ENCODE assay signal across 1 cellular context in genomic region chr9:98182069-98182820, GRCh38.
TF ChIP-seq lines count a peak whose summit lies in the region.

No MANE protein-coding gene starts in this region.

TF ChIP-seq in K562, 482 proteins besides CTCF, POLR2A, EP300 and RAD21 (continued from another document and continues in another):
- no peak for TF ChIP-seq POU5F1 (IDR thresholded peaks at IDR 0.05; ENCODE audit: borderline replicate concordance, low read depth, low read length, partially characterized antibody)
- TF ChIP-seq E2F4 (CRISPR knock-in tag; IDR thresholded peaks at IDR 0.05; ENCODE audit: low read depth), result no peak
- TF ChIP-seq ZNF740 (CRISPR knock-in tag; IDR thresholded peaks at IDR 0.05), result no peak
- no peak for TF ChIP-seq ZNF740 (tag; IDR thresholded peaks at IDR 0.05)
- TF ChIP-seq PHF21A (IDR thresholded peaks at IDR 0.05; ENCODE audit: borderline replicate concordance, low read depth), result no peak
- peak in 1 of 2 experiments; percentile 91; a peak in 2 of 4 replicates for TF ChIP-seq UBTF (IDR thresholded peaks at IDR 0.05; ENCODE audit: borderline replicate concordance in 1 of 2, low read depth in 2 of 2, low read length in 2 of 2)
- TF ChIP-seq LEF1 (IDR thresholded peaks at IDR 0.05), result peak; percentile 88
- TF ChIP-seq CHD4 (IDR thresholded peaks at IDR 0.05; ENCODE audit: insufficient read depth, insufficient replicate concordance, low read depth, low read length, poor library complexity, severe bottlenecking), result peak; percentile 48
- TF ChIP-seq SRSF1 (IDR thresholded peaks at IDR 0.05; ENCODE audit: low read depth, low read length), result no peak
- TF ChIP-seq ZBTB11 (CRISPR knock-in tag; IDR thresholded peaks at IDR 0.05), result peak in 1 of 3 experiments; percentile 58; a peak in 2 of 6 replicates
- TF ChIP-seq SIRT6 (IDR thresholded peaks at IDR 0.05; ENCODE audit: low read depth, low read length), result no peak
- TF ChIP-seq PHB2 (IDR thresholded peaks at IDR 0.05; ENCODE audit: low read depth), result peak; percentile 76; the same call in 1 of the 2 replicates
- 0 out of 2 replicates have a peak, but pooled peaks have one; percentile 23 for TF ChIP-seq HCFC1 (IDR thresholded peaks at IDR 0.05; ENCODE audit: low read depth, low read length)
- TF ChIP-seq TAL1 (IDR thresholded peaks at IDR 0.05), result peak; percentile 89
- TF ChIP-seq ZNF57 (CRISPR knock-in tag; IDR thresholded peaks at IDR 0.05), result no peak
- no peak; the same call in 1 of the 2 replicates for TF ChIP-seq TRIM28 (IDR thresholded peaks at IDR 0.05)
- no peak for TF ChIP-seq ZC3H8 (IDR thresholded peaks at IDR 0.05)
- peak; percentile 82 for TF ChIP-seq EGR1 (conservative IDR thresholded peaks at IDR 0.05)
- no peak for TF ChIP-seq U2AF1 (optimal IDR thresholded peaks at IDR 0.05; ENCODE audit: low read depth, low read length)
- TF ChIP-seq GABPA (tag; conservative IDR thresholded peaks at IDR 0.05; ENCODE audit: low read depth), result 0 out of 2 replicates have a peak, but pooled peaks have one; percentile 31
- peak; percentile 74; the same call in 1 of the 2 replicates for TF ChIP-seq SOX6 (IDR thresholded peaks at IDR 0.05)
- TF ChIP-seq XRCC3 (IDR thresholded peaks at IDR 0.05), result no peak
- no peak for TF ChIP-seq MBD1 (CRISPR knock-in tag; IDR thresholded peaks at IDR 0.05)
- peak; percentile 92 for TF ChIP-seq SMARCA4 (IDR thresholded peaks at IDR 0.05)
- no peak; the same call in 1 of the 2 replicates for TF ChIP-seq HDGF (IDR thresholded peaks at IDR 0.05)
- no peak for TF ChIP-seq PYGO2 (tag; IDR thresholded peaks at IDR 0.05)
- no peak for TF ChIP-seq NKRF (IDR thresholded peaks at IDR 0.05; ENCODE audit: borderline replicate concordance)
- TF ChIP-seq TSC22D4 (tag; IDR thresholded peaks at IDR 0.05), result no peak
- no peak for TF ChIP-seq ELF4 (CRISPR knock-in tag; IDR thresholded peaks at IDR 0.05)
- TF ChIP-seq FOXP4 (CRISPR knock-in tag; IDR thresholded peaks at IDR 0.05; ENCODE audit: borderline replicate concordance), result no peak
- TF ChIP-seq CUX1 (CRISPR knock-in tag; IDR thresholded peaks at IDR 0.05), result peak; percentile 60; the same call in 1 of the 2 replicates
- peak; percentile 91 for TF ChIP-seq ETV1 (tag; conservative IDR thresholded peaks at IDR 0.05; ENCODE audit: low read depth)
- TF ChIP-seq TAF15 (IDR thresholded peaks at IDR 0.05; ENCODE audit: low read depth, low read length), result no peak
- no peak for TF ChIP-seq SREBF2 (CRISPR knock-in tag; IDR thresholded peaks at IDR 0.05)
- no peak for TF ChIP-seq POLR3A (IDR thresholded peaks at IDR 0.05; ENCODE audit: borderline replicate concordance, extremely low read depth, insufficient read depth, insufficient read length)
- TF ChIP-seq ZNF12 (CRISPR knock-in tag; IDR thresholded peaks at IDR 0.05), result no peak
- TF ChIP-seq TFE3 (CRISPR knock-in tag; IDR thresholded peaks at IDR 0.05), result no peak
- TF ChIP-seq YY1 (IDR thresholded peaks at IDR 0.05; ENCODE audit: borderline replicate concordance in 1 of 3, control insufficient read depth in 1 of 3, extremely low read depth in 1 of 3, insufficient read depth in 3 of 3, insufficient read length in 1 of 3, insufficient replicate concordance in 2 of 3, low read depth in 1 of 3, low read length in 2 of 3), result peak in 1 of 3 experiments; percentile 58
- peak; percentile 76 for TF ChIP-seq ZNF583 (CRISPR knock-in tag; IDR thresholded peaks at IDR 0.05)
- TF ChIP-seq KDM5B (IDR thresholded peaks at IDR 0.05; ENCODE audit: insufficient replicate concordance, low read depth, low read length), result no peak
